ENCODE assay signal across 8 cellular contexts in the genomic region with DNA sequence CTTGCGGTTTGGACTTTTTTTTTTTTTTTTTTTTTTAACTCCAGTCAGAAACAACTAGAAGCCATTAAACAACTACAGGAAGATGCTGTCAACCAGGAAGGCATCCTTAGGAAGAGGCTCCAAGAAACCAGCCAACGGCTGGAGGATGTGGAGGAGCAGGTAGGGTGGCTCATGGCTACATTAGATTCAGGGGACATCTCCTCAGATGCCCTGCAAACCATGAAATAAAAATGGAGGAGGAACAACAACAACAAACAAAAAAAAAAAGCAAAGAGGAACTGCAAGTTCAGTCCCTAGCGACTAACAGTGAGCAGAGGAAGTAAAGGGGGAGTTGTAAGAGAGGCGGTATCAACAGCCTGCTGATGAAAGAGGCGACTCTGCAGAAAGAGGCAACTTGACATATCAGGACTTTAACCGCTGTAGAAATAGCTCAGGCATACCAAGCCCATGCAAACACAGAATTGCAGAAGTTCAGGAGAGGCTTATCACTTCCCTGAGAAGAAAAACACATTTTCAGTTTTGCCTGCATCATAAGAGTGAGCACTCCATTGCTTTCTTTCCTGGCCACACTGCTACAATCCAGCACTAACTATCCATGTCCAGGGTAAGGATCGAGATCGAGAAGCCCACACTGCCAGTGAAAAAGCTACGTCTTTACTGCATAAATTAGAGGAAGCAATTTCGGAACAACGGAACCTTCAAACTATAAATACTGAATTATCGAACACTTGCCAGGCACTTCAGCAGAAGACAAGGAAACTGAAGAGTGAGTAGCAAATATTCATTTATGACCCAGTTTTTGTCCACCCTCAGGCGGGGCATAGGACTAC.
DNase-seq lines count a peak whose midpoint lies in the region; ATAC-seq, FAIRE-seq and TF ChIP-seq lines count a peak whose summit lies in the region.

No MANE protein-coding gene starts in this region.

- peak overlapping the region; percentile 98 for H3K27ac Mint-ChIP-seq in activated naive CD8-positive, alpha-beta T cell treated with anti-CD3 and anti-CD28 coated beads, Interleukin-2, amount 50 U/mL, for 24 hours
- peak overlapping the region; percentile 99 for H3K27ac Mint-ChIP-seq in memory B cell

- peaks cover 0 to 3% (median under 1%) of the 10 kb centered on the region in 4 donors for H3K9me3 ChIP-seq in upper lobe of left lung
- H3K9me3 ChIP-seq in testis, result no peaks in the 10 kb centered on the region

- TF ChIP-seq CTCF in upper lobe of left lung (IDR thresholded peaks at IDR 0.05), result peak in 2 of 6 experiments; percentile 8 to 10
- TF ChIP-seq CTCF in testis (IDR thresholded peaks at IDR 0.05), result no peak

- FAIRE-seq in frontal cortex (lab: Jason Lieb, UNC), result no peak

- H3K27me3 Mint-ChIP-seq in activated naive CD8-positive, alpha-beta T cell treated with anti-CD3 and anti-CD28 coated beads, Interleukin-2, amount 50 U/mL, for 24 hours, result no peaks in the 10 kb centered on the region
- no peaks in the 10 kb centered on the region for H3K27me3 Mint-ChIP-seq in memory B cell

- no peak for TF ChIP-seq EP300 in upper lobe of left lung (IDR thresholded peaks at IDR 0.05)

- H3K4me3 ChIP-seq in upper lobe of left lung, result peak overlapping the region in 3 of 4 donors; percentile 33 to 51 (median 43)
- H3K4me3 ChIP-seq in testis, result peak overlapping the region in 1 of 2 donors; percentile 3

- H3K4me1 Mint-ChIP-seq in activated naive CD8-positive, alpha-beta T cell treated with anti-CD3 and anti-CD28 coated beads, Interleukin-2, amount 50 U/mL, for 24 hours, result peaks cover 55% of the 10 kb centered on the region
- peaks cover 35% of the 10 kb centered on the region for H3K4me1 Mint-ChIP-seq in memory B cell

- WGBS in upper lobe of left lung, 2 donors, result 20 to 27% methylated on average over 13 of the region's 13 CpGs
- WGBS in testis, 2 donors, result 64 to 70% methylated on average over 13 of the region's 13 CpGs

- intact Hi-C loops in testis (cut with DNase I; ENCODE audit: low total_unique reads), result no loop called here

- H3K36me3 Mint-ChIP-seq in activated naive CD8-positive, alpha-beta T cell treated with anti-CD3 and anti-CD28 coated beads, Interleukin-2, amount 50 U/mL, for 24 hours (ENCODE audit: low read depth), result peaks cover 2% of the 10 kb centered on the region
- H3K36me3 Mint-ChIP-seq in memory B cell, result peaks cover 5% of the 10 kb centered on the region

- no peaks in the 10 kb centered on the region for H3K36me3 ChIP-seq in upper lobe of left lung
- H3K36me3 ChIP-seq in testis (ENCODE audit: low read depth, missing control alignments), result no peaks in the 10 kb centered on the region

- no peaks in the 10 kb centered on the region for H3K27me3 ChIP-seq in upper lobe of left lung
- H3K27me3 ChIP-seq in testis, result no peaks in the 10 kb centered on the region

- H3K9me3 Mint-ChIP-seq in activated naive CD8-positive, alpha-beta T cell treated with anti-CD3 and anti-CD28 coated beads, Interleukin-2, amount 50 U/mL, for 24 hours, result no peaks in the 10 kb centered on the region
- peaks cover 2% of the 10 kb centered on the region for H3K9me3 Mint-ChIP-seq in memory B cell

- ATAC-seq in GM19023 (IDR thresholded peaks at IDR 0.05; ENCODE audit: unreplicated experiment) (peak; percentile 64), HG03039 (IDR thresholded peaks at IDR 0.05; ENCODE audit: unreplicated experiment) (peak; percentile 57), memory B cell (ENCODE audit: low read depth) (peak; percentile 84), upper lobe of left lung (ENCODE audit: low FRiP score in 2 of 2) (peak; percentile 93)
- peak; percentile 71 for ATAC-seq in activated naive CD8-positive, alpha-beta T cell treated with anti-CD3 and anti-CD28 coated beads, Interleukin-2, amount 50 U/mL, for 24 hours

- H3K4me3 Mint-ChIP-seq in activated naive CD8-positive, alpha-beta T cell treated with anti-CD3 and anti-CD28 coated beads, Interleukin-2, amount 50 U/mL, for 24 hours, result peak overlapping the region; percentile 97
- H3K4me3 Mint-ChIP-seq in memory B cell, result peak overlapping the region; percentile 99

- TF ChIP-seq POLR2A in upper lobe of left lung (IDR thresholded peaks at IDR 0.05) (peak in 3 of 4 donors; percentile 39 to 60 (median 40)), testis (IDR thresholded peaks at IDR 0.05) (no peak)

- H3K4me1 ChIP-seq in upper lobe of left lung, result peaks cover 0 to 7% (median 0%) of the 10 kb centered on the region in 4 donors
- no peaks in the 10 kb centered on the region for H3K4me1 ChIP-seq in testis

- H3K27ac ChIP-seq in upper lobe of left lung (peak overlapping the region; percentile 78 to 83 (median 81)), testis (no peak overlapping the region)

- DNase-seq in SKM-1 treated with dmso at 0.1 percent for 144 hours (lab: John Stamatoyannopoulos, UW; ENCODE audit: unreplicated experiment) (peak; percentile 89), memory B cell (ENCODE audit: low spot score in 2 of 2) (peak; percentile 74 to 77), upper lobe of left lung (peak in 1 of 2 donors; percentile 61), frontal cortex (ENCODE audit: low spot score in 2 of 2) (no peak), testis (no peak)
- peak; percentile 44 for DNase-seq in activated naive CD8-positive, alpha-beta T cell treated with anti-CD3 and anti-CD28 coated beads, Interleukin-2, amount 50 U/mL, for 24 hours

Comparison
In these comparisons a context has a peak if more than half of its experiments do, and no peak if none do; other contexts are left out.
1. DNase-seq: peak in SKM-1 treated with dmso at 0.1 percent for 144 hours (single experiment), activated naive CD8-positive, alpha-beta T cell treated with anti-CD3 and anti-CD28 coated beads, Interleukin-2, amount 50 U/mL, for 24 hours (single experiment) and memory B cell (2 of 2); none in frontal cortex (0 of 2) and testis (single experiment).
2. H3K27ac ChIP-seq: peak in upper lobe of left lung (4 of 4); none in testis (0 of 2).
3. Peak in every context shown above with its lines, with median percentiles within 50 percentile points of each other: ATAC-seq.